10 cellular contexts compared by ENCODE assay signal in genomic region chr22:28075260-28075981, GRCh38.
DNase-seq lines count a peak whose midpoint lies in the region; ATAC-seq and TF ChIP-seq lines count a peak whose summit lies in the region.
"Had no signal": no experiment of that assay in that cellular context is flagged by ENCODE, and none has a peak within 500 bp of the region (broad histone marks: within the 10 kb centered on the region; RNA-seq: fewer than 3 reads in every experiment).

No MANE protein-coding gene starts in this region.

- TF ChIP-seq CTCF in Calu3 (IDR thresholded peaks at IDR 0.05; ENCODE audit: unreplicated experiment) (no peak), foreskin keratinocyte (conservative IDR thresholded peaks at IDR 0.05) (no peak)

- intact Hi-C loops in Calu3 (cut with micrococcal nuclease; ENCODE audit: unreplicated experiment) = no loop called here

- no peak overlapping the region for H3K4me3 Mint-ChIP-seq in Calu3 (ENCODE audit: low read depth, unreplicated experiment)
- H3K4me3 Mint-ChIP-seq in activated naive CD8-positive, alpha-beta T cell treated with anti-CD3 and anti-CD28 coated beads, Interleukin-2, amount 50 U/mL, for 24 hours = no peak overlapping the region

- peak overlapping the region; percentile 73 for H3K27ac Mint-ChIP-seq in Calu3 (ENCODE audit: unreplicated experiment)
- no peak overlapping the region for H3K27ac Mint-ChIP-seq in activated naive CD8-positive, alpha-beta T cell treated with anti-CD3 and anti-CD28 coated beads, Interleukin-2, amount 50 U/mL, for 24 hours

- peak; percentile 43 for ATAC-seq in foreskin keratinocyte
- ATAC-seq in activated naive CD8-positive, alpha-beta T cell treated with anti-CD3 and anti-CD28 coated beads, Interleukin-2, amount 50 U/mL, for 24 hours = no peak

- BruUV-seq in Calu3 (replicated peaks; lab: Mats Ljungman, UMichigan) = no TSS peak

- H3K27me3 ChIP-seq in SJCRH30 (no peaks in the 10 kb centered on the region), foreskin keratinocyte (no peaks in the 10 kb centered on the region)

- peaks cover 4% of the 10 kb centered on the region for H3K36me3 Mint-ChIP-seq in Calu3 (ENCODE audit: insufficient read depth, unreplicated experiment)
- no peaks in the 10 kb centered on the region for H3K36me3 Mint-ChIP-seq in activated naive CD8-positive, alpha-beta T cell treated with anti-CD3 and anti-CD28 coated beads, Interleukin-2, amount 50 U/mL, for 24 hours (ENCODE audit: low read depth)

- H3K4me3 ChIP-seq in SJCRH30 = no peak overlapping the region

- no peaks in the 10 kb centered on the region for H3K9me3 ChIP-seq in SJCRH30 (replicated peaks)

- H3K36me3 ChIP-seq in SJCRH30 = 0 out of 2 replicates have a peak, but pooled peaks cover 2% of the 10 kb centered on the region

- CTCF ChIA-PET in Calu3 (lab: Charles Lee) = interaction anchor here (0.9 kb wide), 1 partner anchor 38 kb away, joined by 3 read pairs; no protein-coding TSS in a partner anchor

- H3K27me3 Mint-ChIP-seq in Calu3 (ENCODE audit: unreplicated experiment) = peaks cover 33% of the 10 kb centered on the region
- no peaks in the 10 kb centered on the region for H3K27me3 Mint-ChIP-seq in activated naive CD8-positive, alpha-beta T cell treated with anti-CD3 and anti-CD28 coated beads, Interleukin-2, amount 50 U/mL, for 24 hours

- peak; percentile 34 for DNase-seq in Calu3
- peak; percentile 53 to 76 for DNase-seq in SJCRH30
- DNase-seq in foreskin keratinocyte = peak; percentile 28 to 62
- peak; percentile 18 for DNase-seq in pons (ENCODE audit: low spot score)
- DNase-seq in activated naive CD8-positive, alpha-beta T cell treated with anti-CD3 and anti-CD28 coated beads, Interleukin-2, amount 50 U/mL, for 24 hours = no peak
- no peak for DNase-seq in stimulated activated CD4-positive, alpha-beta T cell treated with anti-CD3 and anti-CD28 coated beads, Interleukin-4, amount 100 ng/mL, for 4 hours
- DNase-seq in NCI-H1092 (lab: John Stamatoyannopoulos, UW) = no peak
- no peak for DNase-seq in activated T-cell treated with anti-CD3 and anti-CD28 coated beads for 4 hours
- DNase-seq: DMS79, RPMI8226 had no signal

- peaks cover 25% of the 10 kb centered on the region for H3K4me1 Mint-ChIP-seq in Calu3 (ENCODE audit: low read depth, unreplicated experiment)
- H3K4me1 Mint-ChIP-seq in activated naive CD8-positive, alpha-beta T cell treated with anti-CD3 and anti-CD28 coated beads, Interleukin-2, amount 50 U/mL, for 24 hours = no peaks in the 10 kb centered on the region

- peaks cover 7% of the 10 kb centered on the region for H3K4me1 ChIP-seq in SJCRH30
- no peaks in the 10 kb centered on the region for H3K4me1 ChIP-seq in foreskin keratinocyte

- H3K27ac ChIP-seq in SJCRH30 = no peak overlapping the region
- H3K27ac ChIP-seq in foreskin keratinocyte = no peak overlapping the region

- H3K9me3 Mint-ChIP-seq in Calu3 (ENCODE audit: low read depth, unreplicated experiment) = no peaks in the 10 kb centered on the region
- no peaks in the 10 kb centered on the region for H3K9me3 Mint-ChIP-seq in activated naive CD8-positive, alpha-beta T cell treated with anti-CD3 and anti-CD28 coated beads, Interleukin-2, amount 50 U/mL, for 24 hours

Comparison
In these comparisons a context has a peak if more than half of its experiments do, and no peak if none do; other contexts are left out.
1. DNase-seq: peak in Calu3 (single experiment), SJCRH30 (2 of 2), foreskin keratinocyte (2 of 2) and pons (single experiment); none in activated naive CD8-positive, alpha-beta T cell treated with anti-CD3 and anti-CD28 coated beads, Interleukin-2, amount 50 U/mL, for 24 hours (single experiment), stimulated activated CD4-positive, alpha-beta T cell treated with anti-CD3 and anti-CD28 coated beads, Interleukin-4, amount 100 ng/mL, for 4 hours (0 of 2), NCI-H1092 (single experiment) and activated T-cell treated with anti-CD3 and anti-CD28 coated beads for 4 hours (single experiment).